16 cellular contexts compared by ENCODE assay signal in genomic region chr14:31933716-31934115, GRCh38.
DNase-seq lines count a peak whose midpoint lies in the region; ATAC-seq and TF ChIP-seq lines count a peak whose summit lies in the region.
"Had no signal": no experiment of that assay in that cellular context is flagged by ENCODE, and none has a peak within 500 bp of the region (broad histone marks: within the 10 kb centered on the region; RNA-seq: fewer than 3 reads in every experiment).

No MANE protein-coding gene starts in this region.

- peak; percentile 59 for DNase-seq in A673 (ENCODE audit: low spot score)
- no peak for DNase-seq in HCT116 (ENCODE audit: low read depth, low spot score)
- DNase-seq in NCI-H226 = peak; percentile 62
- peak; percentile 50 for DNase-seq in fibroblast of the aortic adventitia (ENCODE audit: low read depth)
- DNase-seq in posterior cingulate gyrus = no peak
- DNase-seq in activated CD4-positive, alpha-beta T cell treated with anti-CD3 and anti-CD28 coated beads, Interleukin-2, amount 10 ng/mL, durations not matched to agents 24 days and 14 days = no peak
- DNase-seq in AG20443 (ENCODE audit: low spot score) = no peak
- DNase-seq: activated CD4-positive, alpha-beta T cell treated with anti-CD3 and anti-CD28 coated beads, Interleukin-2, amount 10 ng/mL, durations not matched to agents 7 days and 5 days; brain microvascular endothelial cell; dorsolateral prefrontal cortex; hippocampal formation; NCI-H2081 treated with DMSO at 0.1 percent for 48 hours; stimulated activated naive CD8-positive, alpha-beta T cell treated with anti-CD3 and anti-CD28 coated beads, Interleukin-15, amount 100 ng/mL, for 72 hours had no signal

- H3K9me3 Mint-ChIP-seq in activated CD4-positive, alpha-beta T cell treated with anti-CD3 and anti-CD28 coated beads, Interleukin-2, amount 10 ng/mL, durations not matched to agents 24 days and 14 days = no peaks in the 10 kb centered on the region
- H3K9me3 Mint-ChIP-seq: activated CD4-positive, alpha-beta T cell treated with anti-CD3 and anti-CD28 coated beads, Interleukin-2, amount 10 ng/mL, durations not matched to agents 7 days and 5 days; activated naive CD4-positive, alpha-beta T cell treated with anti-CD3 and anti-CD28 coated beads, Interleukin-2, amount 50 U/mL, for 24 hours; stimulated activated naive CD8-positive, alpha-beta T cell treated with anti-CD3 and anti-CD28 coated beads, Interleukin-15, amount 100 ng/mL, for 72 hours had no signal

- BruUV-seq in A673 (replicated peaks; lab: Mats Ljungman, UMichigan) = no TSS peak
- no TSS peak for BruUV-seq in HCT116 (replicated peaks; lab: Mats Ljungman, UMichigan)

- H3K27ac Mint-ChIP-seq in activated CD4-positive, alpha-beta T cell treated with anti-CD3 and anti-CD28 coated beads, Interleukin-2, amount 10 ng/mL, durations not matched to agents 24 days and 14 days = no peak overlapping the region
- H3K27ac Mint-ChIP-seq: activated CD4-positive, alpha-beta T cell treated with anti-CD3 and anti-CD28 coated beads, Interleukin-2, amount 10 ng/mL, durations not matched to agents 7 days and 5 days; activated naive CD4-positive, alpha-beta T cell treated with anti-CD3 and anti-CD28 coated beads, Interleukin-2, amount 50 U/mL, for 24 hours; stimulated activated naive CD8-positive, alpha-beta T cell treated with anti-CD3 and anti-CD28 coated beads, Interleukin-15, amount 100 ng/mL, for 72 hours had no signal

- H3K4me3 ChIP-seq in A673 (ENCODE audit: low read depth, low read length, poor library complexity, severe bottlenecking) = no peak overlapping the region
- H3K4me3 ChIP-seq in HCT116 (replicated peaks in 1 of 2; ENCODE audit: low read depth in 1 of 2, low read length in 2 of 2) = no peak overlapping the region
- no peak overlapping the region for H3K4me3 ChIP-seq in fibroblast of the aortic adventitia (ENCODE audit: low read depth, low read length)
- H3K4me3 ChIP-seq: dorsolateral prefrontal cortex had no signal

- H3K9me3 ChIP-seq in A673 (ENCODE audit: low read depth, low read length, poor library complexity, severe bottlenecking) = no peaks in the 10 kb centered on the region
- H3K9me3 ChIP-seq in HCT116 (ENCODE audit: control insufficient read depth in 1 of 2, insufficient read depth in 1 of 2, low read depth in 1 of 2, low read length in 2 of 2) = no peaks in the 10 kb centered on the region

- RAD21 ChIA-PET in HCT116 (lab: Charles Lee; ENCODE audit: low non-redundant PET in 1 of 2, low total read pairs in 2 of 2, uncharacterized antibody in 2 of 2, unreplicated experiment in 2 of 2) = interaction anchor here in 1 of 2 experiments (1.2 kb wide), 1 partner anchor 321 kb away, joined by 9 read pairs; no protein-coding TSS in a partner anchor

- H3K27me3 ChIP-seq in A673 (replicated peaks; ENCODE audit: insufficient read depth, low read depth, low read length, poor library complexity) = no peaks in the 10 kb centered on the region
- H3K27me3 ChIP-seq in HCT116 (ENCODE audit: insufficient read depth, low read length) = no peaks in the 10 kb centered on the region
- H3K27me3 ChIP-seq: brain microvascular endothelial cell, dorsolateral prefrontal cortex had no signal

- H3K9me2 ChIP-seq in HCT116 (ENCODE audit: insufficient read depth) = no peaks in the 10 kb centered on the region

- H3K4me1 ChIP-seq in A673 (ENCODE audit: insufficient read depth, low read length, poor library complexity, severe bottlenecking) (peaks cover 11% of the 10 kb centered on the region), HCT116 (ENCODE audit: control insufficient read depth in 1 of 2, insufficient read depth in 2 of 2, low read length in 2 of 2) (peaks cover 30 to 56% of the 10 kb centered on the region in 2 experiments)
- H3K4me1 ChIP-seq: parathyroid adenoma had no signal

- H3K79me2 ChIP-seq in HCT116 (ENCODE audit: insufficient read depth, low read length) = no peaks in the 10 kb centered on the region
- H3K79me2 ChIP-seq: parathyroid adenoma had no signal

- H3K27ac ChIP-seq in A673 (ENCODE audit: low read depth, low read length, poor library complexity, severe bottlenecking) = no peak overlapping the region
- no peak overlapping the region for H3K27ac ChIP-seq in HCT116 (ENCODE audit: low read depth, low read length)
- H3K27ac ChIP-seq: brain microvascular endothelial cell, dorsolateral prefrontal cortex, parathyroid adenoma had no signal

- H4K20me1 ChIP-seq in HCT116 (ENCODE audit: insufficient read depth) = no peaks in the 10 kb centered on the region

- no peak for TF ChIP-seq CTCF in A673 (conservative IDR thresholded peaks at IDR 0.05; ENCODE audit: low read depth, low read length)
- TF ChIP-seq CTCF in HCT116 (IDR thresholded peaks at IDR 0.05 in 2 of 3, conservative IDR thresholded peaks at IDR 0.05 in 1 of 3; ENCODE audit: borderline replicate concordance in 1 of 3, insufficient read depth in 1 of 3, low read depth in 2 of 3, low read length in 2 of 3) = no peak
- no peak for TF ChIP-seq CTCF in fibroblast of the aortic adventitia (IDR thresholded peaks at IDR 0.05; ENCODE audit: insufficient read depth, low read length)

- no peak for ATAC-seq in HCT116
- ATAC-seq in GM19463 (IDR thresholded peaks at IDR 0.05; ENCODE audit: unreplicated experiment) = no peak
- ATAC-seq: stimulated activated naive CD8-positive, alpha-beta T cell treated with anti-CD3 and anti-CD28 coated beads, Interleukin-15, amount 100 ng/mL, for 72 hours had no signal

- TF ChIP-seq POLR2A in HCT116 (IDR thresholded peaks at IDR 0.05; ENCODE audit: borderline replicate concordance, extremely low read depth, insufficient read depth, insufficient read length) = no peak

- no peaks in the 10 kb centered on the region for H3K36me3 Mint-ChIP-seq in activated CD4-positive, alpha-beta T cell treated with anti-CD3 and anti-CD28 coated beads, Interleukin-2, amount 10 ng/mL, durations not matched to agents 24 days and 14 days (ENCODE audit: low read depth)
- H3K36me3 Mint-ChIP-seq: activated naive CD4-positive, alpha-beta T cell treated with anti-CD3 and anti-CD28 coated beads, Interleukin-2, amount 50 U/mL, for 24 hours had no signal

- H3K9ac ChIP-seq in HCT116 (ENCODE audit: low read length) = no peak overlapping the region
- H3K9ac ChIP-seq: parathyroid adenoma had no signal

- H3K4me2 ChIP-seq in HCT116 (ENCODE audit: low read length) = peak overlapping the region; percentile 46

- CTCF ChIA-PET in A673 (lab: Charles Lee) (no interaction called here), HCT116 (lab: Charles Lee) (interaction anchor here (1.1 to 3.4 kb wide), 3 partner anchors 7 to 319 kb away, joined by 4 to 73 read pairs (median 8); no protein-coding TSS in a partner anchor)

- H3K36me3 ChIP-seq in A673 (ENCODE audit: insufficient read depth, low read length, poor library complexity, severe bottlenecking) (no peaks in the 10 kb centered on the region), HCT116 (ENCODE audit: control insufficient read depth in 1 of 2, insufficient read depth in 2 of 2, low read length in 2 of 2) (no peaks in the 10 kb centered on the region)
- H3K36me3 ChIP-seq: brain microvascular endothelial cell had no signal

- intact Hi-C loops in A673 (cut with micrococcal nuclease; ENCODE audit: unreplicated experiment) = loop anchor here (2.0 to 10.0 kb wide), 2 partner anchors 141 to 319 kb away; partner anchors contain the start of gene ARHGAP5
- intact Hi-C loops in HCT116 (cut with micrococcal nuclease) = loop anchor here (1.0 to 2.0 kb wide), 4 partner anchors 319 to 627 kb away; no protein-coding TSS in a partner anchor
- intact Hi-C loops in posterior cingulate gyrus (cut with DNase I) = loop anchor here (10.0 kb wide), 1 partner anchor 141 kb away; the partner anchor contains the start of gene ARHGAP5
- intact Hi-C loops in activated CD4-positive, alpha-beta T cell treated with anti-CD3 and anti-CD28 coated beads, Interleukin-2, amount 10 ng/mL, durations not matched to agents 24 days and 14 days (cut with micrococcal nuclease) = no loop called here

- H2AFZ ChIP-seq in HCT116 (ENCODE audit: low read depth, low read length, poor library complexity, severe bottlenecking) = peak overlapping the region; percentile 79
- H2AFZ ChIP-seq: parathyroid adenoma had no signal

- POLR2A ChIA-PET in A673 (lab: Charles Lee; ENCODE audit: low non-redundant PET) (no interaction called here), HCT116 (lab: Charles Lee) (interaction anchor here (1.3 kb wide), 1 partner anchor 73 kb away, joined by 3 read pairs; no protein-coding TSS in a partner anchor)

- no peak overlapping the region for H3K4me3 Mint-ChIP-seq in activated CD4-positive, alpha-beta T cell treated with anti-CD3 and anti-CD28 coated beads, Interleukin-2, amount 10 ng/mL, durations not matched to agents 24 days and 14 days
- H3K4me3 Mint-ChIP-seq: activated CD4-positive, alpha-beta T cell treated with anti-CD3 and anti-CD28 coated beads, Interleukin-2, amount 10 ng/mL, durations not matched to agents 7 days and 5 days; activated naive CD4-positive, alpha-beta T cell treated with anti-CD3 and anti-CD28 coated beads, Interleukin-2, amount 50 U/mL, for 24 hours; stimulated activated naive CD8-positive, alpha-beta T cell treated with anti-CD3 and anti-CD28 coated beads, Interleukin-15, amount 100 ng/mL, for 72 hours had no signal

- TF ChIP-seq RAD21 in HCT116 (IDR thresholded peaks at IDR 0.05; ENCODE audit: low read depth) = no peak

- H3K27me3 Mint-ChIP-seq in activated CD4-positive, alpha-beta T cell treated with anti-CD3 and anti-CD28 coated beads, Interleukin-2, amount 10 ng/mL, durations not matched to agents 24 days and 14 days = no peaks in the 10 kb centered on the region
- H3K27me3 Mint-ChIP-seq: activated CD4-positive, alpha-beta T cell treated with anti-CD3 and anti-CD28 coated beads, Interleukin-2, amount 10 ng/mL, durations not matched to agents 7 days and 5 days; activated naive CD4-positive, alpha-beta T cell treated with anti-CD3 and anti-CD28 coated beads, Interleukin-2, amount 50 U/mL, for 24 hours; stimulated activated naive CD8-positive, alpha-beta T cell treated with anti-CD3 and anti-CD28 coated beads, Interleukin-15, amount 100 ng/mL, for 72 hours had no signal

- peaks cover 11% of the 10 kb centered on the region for H3K4me1 Mint-ChIP-seq in activated CD4-positive, alpha-beta T cell treated with anti-CD3 and anti-CD28 coated beads, Interleukin-2, amount 10 ng/mL, durations not matched to agents 24 days and 14 days

TF ChIP-seq in HCT116, 20 proteins besides CTCF, POLR2A, EP300 and RAD21 (continues in another document):
- TF ChIP-seq CEBPB (IDR thresholded peaks at IDR 0.05; ENCODE audit: low read depth) (no peak), JUND (IDR thresholded peaks at IDR 0.05) (no peak), CBX3 (IDR thresholded peaks at IDR 0.05; ENCODE audit: low read depth) (no peak)

Comparison
In these comparisons a context has a peak if more than half of its experiments do, and no peak if none do; other contexts are left out.
1. DNase-seq: peak in A673 (single experiment), NCI-H226 (single experiment) and fibroblast of the aortic adventitia (single experiment); none in HCT116 (single experiment), posterior cingulate gyrus (0 of 10), activated CD4-positive, alpha-beta T cell treated with anti-CD3 and anti-CD28 coated beads, Interleukin-2, amount 10 ng/mL, durations not matched to agents 24 days and 14 days (single experiment) and AG20443 (single experiment).